Comparison of ENCODE assay signal across 13 cellular contexts in genomic region chr16:88509749-88510069, GRCh38. TPM values are rescaled to one million over a fixed set of nuclear protein-coding genes. Genes with fewer than 3 reads are reported as not detected.
DNase-seq lines count a peak whose midpoint lies in the region; ATAC-seq and TF ChIP-seq lines count a peak whose summit lies in the region.
"Had no signal": no experiment of that assay in that cellular context is flagged by ENCODE, and none has a peak within 500 bp of the region (broad histone marks: within the 10 kb centered on the region; RNA-seq: fewer than 3 reads in every experiment).

No MANE protein-coding gene starts in this region.

- intact Hi-C loops in body of pancreas (cut with DNase I) (no loop called here), transverse colon (cut with DNase I; ENCODE audit: low total_unique reads) (no loop called here)

- H3K27ac ChIP-seq in HEK293 (ENCODE audit: extremely low read depth, low read depth, low read length) (peak overlapping the region; percentile 48; the same call in 1 of the 2 replicates), body of pancreas (peak overlapping the region; percentile 86 to 92 (median 90)), transverse colon (peak overlapping the region in 3 of 4 donors; percentile 8 to 61 (median 43))

- CTCF ChIA-PET in HEK293 (lab: Yijun Ruan, JAX): interaction anchor here (0.9 to 1.4 kb wide), 3 partner anchors 29 to 66 kb away, joined by 3 read pairs; no protein-coding TSS in a partner anchor

- H3K4me1 ChIP-seq in HEK293 (ENCODE audit: control insufficient read depth, insufficient read depth, low read length) (peaks cover 15% of the 10 kb centered on the region), body of pancreas (peaks cover 72% of the 10 kb centered on the region), mucosa of stomach (ENCODE audit: control insufficient read depth, insufficient read depth, low read length) (peaks cover 92% of the 10 kb centered on the region), transverse colon (peaks cover 2 to 19% (median 14%) of the 10 kb centered on the region in 4 donors)

- H3K4me3 ChIP-seq in HEK293 (ENCODE audit: low read depth, low read length) (no peak overlapping the region), body of pancreas (no peak overlapping the region), mucosa of stomach (ENCODE audit: low read length) (peak overlapping the region; percentile 1), transverse colon (no peak overlapping the region)

- no peak for TF ChIP-seq EP300 in transverse colon (IDR thresholded peaks at IDR 0.05; ENCODE audit: low read depth)

- H3K9me3 ChIP-seq in HEK293 (ENCODE audit: control insufficient read depth, insufficient read depth, low read depth, low read length) (no peaks in the 10 kb centered on the region), body of pancreas (no peaks in the 10 kb centered on the region), mucosa of stomach (ENCODE audit: control insufficient read depth, low read length) (no peaks in the 10 kb centered on the region), transverse colon (no peaks in the 10 kb centered on the region)

- DNase-seq in body of pancreas (no peak), transverse colon (no peak)
- DNase-seq: C1 segment of cervical spinal cord, DMS53, KG1, NCI-H1092, NCI-H446 treated with DMSO at 0.1 percent for 48 hours, NCI-H774 had no signal

- WGBS in body of pancreas, 2 donors: 40% methylated on average over 10 of the region's 12 CpGs; no CpG with 5 or more reads in 1 of the 2 donors
- WGBS in transverse colon (ENCODE audit: low coverage in 1 of 2), 2 donors: 77% methylated on average over 12 of the region's 12 CpGs; no CpG with 5 or more reads in 1 of the 2 donors

- POLR2A ChIA-PET in HEK293 (lab: Yijun Ruan, JAX): no interaction called here

- TF ChIP-seq CTCF in HEK293 (tag by site-specific recombination; IDR thresholded peaks at IDR 0.05): no peak
- TF ChIP-seq CTCF in body of pancreas (IDR thresholded peaks at IDR 0.05): no peak
- no peak for TF ChIP-seq CTCF in transverse colon (IDR thresholded peaks at IDR 0.05)

- ATAC-seq in body of pancreas (no peak), GM19467 (IDR thresholded peaks at IDR 0.05; ENCODE audit: unreplicated experiment) (no peak), HG03045 (IDR thresholded peaks at IDR 0.05; ENCODE audit: unreplicated experiment) (no peak), GM21360 (IDR thresholded peaks at IDR 0.05; ENCODE audit: unreplicated experiment) (no peak)

- H3K9ac ChIP-seq in mucosa of stomach (ENCODE audit: low read length): peak overlapping the region; percentile 61

- H3K27me3 ChIP-seq in body of pancreas: no peaks in the 10 kb centered on the region
- H3K27me3 ChIP-seq in mucosa of stomach (ENCODE audit: control insufficient read depth, insufficient read depth, low read length): no peaks in the 10 kb centered on the region
- no peaks in the 10 kb centered on the region for H3K27me3 ChIP-seq in transverse colon

- no peak for TF ChIP-seq POLR2A in body of pancreas (IDR thresholded peaks at IDR 0.05)
- TF ChIP-seq POLR2A in transverse colon (IDR thresholded peaks at IDR 0.05): no peak

- in situ Hi-C loops in transverse colon (cut with MboI; ENCODE audit: low pct_ligation_motif_present in 1 of 4, low pct_unique_long_range_greater_than_20kb in 1 of 4, low sequenced_read_pairs in 3 of 4): no loop called here

- H3K36me3 ChIP-seq in HEK293 (ENCODE audit: control insufficient read depth in 2 of 2, insufficient read depth in 1 of 2, low read length in 2 of 2) (peaks cover 0 to 8% of the 10 kb centered on the region in 2 experiments; a peak in 1 of 3 replicates), body of pancreas (replicated peaks in 1 of 2; ENCODE audit: insufficient read depth in 1 of 2, low read depth in 2 of 2) (no peaks in the 10 kb centered on the region), mucosa of stomach (ENCODE audit: control insufficient read depth, insufficient read depth, low read length) (peaks cover 2% of the 10 kb centered on the region), transverse colon (no peaks in the 10 kb centered on the region)

TF ChIP-seq in HEK293, 187 proteins besides CTCF, POLR2A, EP300 and RAD21 (continues in another document):
- TF ChIP-seq PRDM4 (tag by site-specific recombination; IDR thresholded peaks at IDR 0.05) (no peak), ZNF302 (tag by site-specific recombination; IDR thresholded peaks at IDR 0.05; ENCODE audit: low read depth) (no peak), ZNF513 (tag by site-specific recombination; IDR thresholded peaks at IDR 0.05) (no peak), ZFP37 (tag by site-specific recombination; IDR thresholded peaks at IDR 0.05) (no peak), ZNF324 (tag by site-specific recombination; IDR thresholded peaks at IDR 0.05) (no peak), ZNF248 (tag by site-specific recombination; IDR thresholded peaks at IDR 0.05) (no peak), ZBTB17 (tag by site-specific recombination; IDR thresholded peaks at IDR 0.05) (no peak), TSHZ1 (tag by site-specific recombination; IDR thresholded peaks at IDR 0.05; ENCODE audit: borderline replicate concordance) (no peak), ZNF560 (tag by site-specific recombination; IDR thresholded peaks at IDR 0.05; ENCODE audit: borderline replicate concordance) (no peak), ZNF544 (tag by site-specific recombination; IDR thresholded peaks at IDR 0.05) (no peak), ZNF24 (tag by site-specific recombination; IDR thresholded peaks at IDR 0.05) (no peak), ZBTB1 (tag by site-specific recombination; IDR thresholded peaks at IDR 0.05) (no peak), OVOL3 (tag by site-specific recombination; IDR thresholded peaks at IDR 0.05) (no peak), ZIC2 (tag by site-specific recombination; IDR thresholded peaks at IDR 0.05) (no peak)

RNA-seq across cellular contexts. Expression of gene ZFPM1, which starts 56.6 kb away (rescaled TPM):
- total RNA-seq in body of pancreas (10 to 100 TPM; 10.9 to 11.4 TPM), transverse colon (1 to 10 TPM; 1.2 to 4.6 (median 3.1) TPM)
